Comparison of ENCODE assay signal across 10 cellular contexts in genomic region chrX:155048997-155049619, GRCh38. TPM values are rescaled to one million over a fixed set of nuclear protein-coding genes. Genes with fewer than 3 reads are reported as not detected.
A peak's percentile ranks its signal among the peaks of the same experiment; 100 is the strongest.
DNase-seq lines count a peak whose midpoint lies in the region; ATAC-seq, FAIRE-seq and TF ChIP-seq lines count a peak whose summit lies in the region.
"Had no signal": no experiment of that assay in that cellular context is flagged by ENCODE, and none has a peak within 500 bp of the region (broad histone marks: within the 10 kb centered on the region; RNA-seq: fewer than 3 reads in every experiment).

No MANE protein-coding gene starts in this region.

- H3K4me2 ChIP-seq in MM.1S (ENCODE audit: low read depth, low read length) (no peak overlapping the region), endothelial cell of umbilical vein (ENCODE audit: insufficient read depth, low read length) (no peak overlapping the region)
- H3K4me2 ChIP-seq: BLaER1 treated with 17β-estradiol and CSF1 and Interleukin-3, amounts not matched to agents 10 nM and 100 nM had no signal

- dilution Hi-C loops in endothelial cell of umbilical vein (cut with MboI; ENCODE audit: extremely low pct_ligation_motif_present, low sequenced_read_pairs) = no loop called here

- H3K9me1 ChIP-seq in endothelial cell of umbilical vein (replicated peaks; ENCODE audit: control insufficient read depth, extremely low read depth, insufficient read depth, low read length) = no peaks in the 10 kb centered on the region

- POLR2A ChIA-PET in endothelial cell of umbilical vein (lab: Charles Lee) = no interaction called here

- no peak overlapping the region for H2AFZ ChIP-seq in MM.1S (ENCODE audit: low read length)
- H2AFZ ChIP-seq in endothelial cell of umbilical vein (ENCODE audit: low read depth, low read length) = no peak overlapping the region

- H3K27me3 Mint-ChIP-seq in natural killer cell (ENCODE audit: low read depth in 2 of 2) = no peaks in the 10 kb centered on the region
- H3K27me3 Mint-ChIP-seq in stimulated activated memory B cell treated with anti-CD40 and anti-IgM and Interleukin-4, amounts not matched to agents 10 μg/mL and 1 μg/mL and 100 μg/mL, for 72 hours = no peaks in the 10 kb centered on the region
- H3K27me3 Mint-ChIP-seq: stimulated activated naive CD8-positive, alpha-beta T cell treated with anti-CD3 and anti-CD28 coated beads, Interleukin-15, Interleukin-2, amounts not matched to agents 100 ng/mL and 50 ng/mL, for 24 hours had no signal

- no peak for TF ChIP-seq POLR2A in endothelial cell of umbilical vein (IDR thresholded peaks at IDR 0.05; ENCODE audit: low read depth, low read length)

- intact Hi-C loops in endothelial cell of umbilical vein (cut with micrococcal nuclease) = no loop called here
- intact Hi-C loops in natural killer cell (cut with micrococcal nuclease) = loop anchor here (2.0 kb wide), 1 partner anchor 68 kb away; no protein-coding TSS in a partner anchor

- BruUV-seq in endothelial cell of umbilical vein (replicated peaks; lab: Mats Ljungman, UMichigan) = no TSS peak

- H3K9ac ChIP-seq in MM.1S (ENCODE audit: low read length) = no peak overlapping the region
- no peak overlapping the region for H3K9ac ChIP-seq in endothelial cell of umbilical vein (replicated peaks; ENCODE audit: extremely low read depth, insufficient read depth, low read length)
- H3K9ac ChIP-seq: BLaER1 treated with 17β-estradiol and CSF1 and Interleukin-3, amounts not matched to agents 10 nM and 100 nM had no signal

- ATAC-seq in natural killer cell (peak in 2 of 3 donors; percentile 34 to 57), GM18909 (IDR thresholded peaks at IDR 0.05; ENCODE audit: poor library complexity, unreplicated experiment) (no peak)
- no peak for ATAC-seq in stimulated activated memory B cell treated with anti-CD40 and anti-IgM and Interleukin-4, amounts not matched to agents 10 μg/mL and 1 μg/mL and 100 μg/mL, for 72 hours

- peaks cover 0 to 22% of the 10 kb centered on the region in 2 donors for H3K4me1 Mint-ChIP-seq in natural killer cell
- H3K4me1 Mint-ChIP-seq in stimulated activated memory B cell treated with anti-CD40 and anti-IgM and Interleukin-4, amounts not matched to agents 10 μg/mL and 1 μg/mL and 100 μg/mL, for 72 hours = peaks cover 4% of the 10 kb centered on the region

- no peaks in the 10 kb centered on the region for H3K36me3 Mint-ChIP-seq in natural killer cell
- H3K36me3 Mint-ChIP-seq in stimulated activated memory B cell treated with anti-CD40 and anti-IgM and Interleukin-4, amounts not matched to agents 10 μg/mL and 1 μg/mL and 100 μg/mL, for 72 hours = peaks cover 27% of the 10 kb centered on the region

- no peaks in the 10 kb centered on the region for H3K9me3 ChIP-seq in MM.1S (replicated peaks; ENCODE audit: insufficient read depth, low read length)
- no peaks in the 10 kb centered on the region for H3K9me3 ChIP-seq in endothelial cell of umbilical vein (replicated peaks; ENCODE audit: control insufficient read depth, insufficient read depth, low read length)
- H3K9me3 ChIP-seq: BLaER1 treated with 17β-estradiol and CSF1 and Interleukin-3, amounts not matched to agents 10 nM and 100 nM had no signal

- H3K4me3 Mint-ChIP-seq in natural killer cell = no peak overlapping the region
- H3K4me3 Mint-ChIP-seq in stimulated activated memory B cell treated with anti-CD40 and anti-IgM and Interleukin-4, amounts not matched to agents 10 μg/mL and 1 μg/mL and 100 μg/mL, for 72 hours = no peak overlapping the region
- H3K4me3 Mint-ChIP-seq: stimulated activated naive CD8-positive, alpha-beta T cell treated with anti-CD3 and anti-CD28 coated beads, Interleukin-15, Interleukin-2, amounts not matched to agents 100 ng/mL and 50 ng/mL, for 24 hours had no signal

- H3K4me1 ChIP-seq in MM.1S (ENCODE audit: low read length) (no peaks in the 10 kb centered on the region), endothelial cell of umbilical vein (ENCODE audit: control insufficient read depth, extremely low read depth, insufficient read depth, low read length) (no peaks in the 10 kb centered on the region)

- CTCF ChIA-PET in endothelial cell of umbilical vein (lab: Charles Lee) = interaction anchor here (0.6 to 1.6 kb wide), 9 partner anchors 9 to 132 kb away, joined by 3 to 13 read pairs (median 4); partner anchors contain the start of gene FUNDC2

- H4K20me1 ChIP-seq in MM.1S (ENCODE audit: insufficient read depth, low read length) = no peaks in the 10 kb centered on the region
- no peaks in the 10 kb centered on the region for H4K20me1 ChIP-seq in endothelial cell of umbilical vein (replicated peaks; ENCODE audit: control insufficient read depth, extremely low read depth, insufficient read depth, low read length)

- H3K9me3 Mint-ChIP-seq in natural killer cell = no peaks in the 10 kb centered on the region
- no peaks in the 10 kb centered on the region for H3K9me3 Mint-ChIP-seq in stimulated activated memory B cell treated with anti-CD40 and anti-IgM and Interleukin-4, amounts not matched to agents 10 μg/mL and 1 μg/mL and 100 μg/mL, for 72 hours
- H3K9me3 Mint-ChIP-seq: stimulated activated naive CD8-positive, alpha-beta T cell treated with anti-CD3 and anti-CD28 coated beads, Interleukin-15, Interleukin-2, amounts not matched to agents 100 ng/mL and 50 ng/mL, for 24 hours had no signal

- H3K27me3 ChIP-seq in MM.1S (replicated peaks; ENCODE audit: insufficient read depth, low read length) = no peaks in the 10 kb centered on the region
- no peaks in the 10 kb centered on the region for H3K27me3 ChIP-seq in endothelial cell of umbilical vein (ENCODE audit: control insufficient read depth in 2 of 2, insufficient read depth in 2 of 2, low read length in 2 of 2)

- peak in 2 of 3 experiments; percentile 32 to 39 for DNase-seq in NCI-H1417 (lab: John Stamatoyannopoulos, UW)
- DNase-seq in NCI-H1417 treated with DMSO at 0.1 percent for 48 hours (lab: John Stamatoyannopoulos, UW) = no peak
- no peak for DNase-seq in MM.1S
- DNase-seq in activated CD4-positive, alpha-beta T cell treated with anti-CD3 and anti-CD28 coated beads for 48 hours = peak; percentile 57
- peak; percentile 39 for DNase-seq in endothelial cell of umbilical vein (ENCODE audit: low read depth, low spot score)
- no peak for DNase-seq in natural killer cell

- TF ChIP-seq CTCF in MM.1S (IDR thresholded peaks at IDR 0.05; ENCODE audit: low read length) (peak; percentile 51), endothelial cell of umbilical vein (IDR thresholded peaks at IDR 0.05; ENCODE audit: extremely low read depth in 1 of 2, insufficient read depth in 1 of 2, low read depth in 1 of 2, low read length in 2 of 2) (peak; percentile 38 to 66), natural killer cell (IDR thresholded peaks at IDR 0.05) (peak; percentile 42)

- H3K4me3 ChIP-seq in MM.1S (ENCODE audit: low read length) (no peak overlapping the region), endothelial cell of umbilical vein (replicated peaks in 1 of 3; ENCODE audit: insufficient read depth in 1 of 3, low read depth in 1 of 3, low read length in 3 of 3) (no peak overlapping the region)
- H3K4me3 ChIP-seq: BLaER1 treated with 17β-estradiol and CSF1 and Interleukin-3, amounts not matched to agents 10 nM and 100 nM had no signal

- no peaks in the 10 kb centered on the region for H3K9me2 ChIP-seq in MM.1S (replicated peaks; ENCODE audit: insufficient read depth, low read length)

- H3K36me3 ChIP-seq in MM.1S (replicated peaks; ENCODE audit: insufficient read depth, low read length) = no peaks in the 10 kb centered on the region
- peaks cover 0 to 2% of the 10 kb centered on the region in 2 experiments for H3K36me3 ChIP-seq in endothelial cell of umbilical vein (ENCODE audit: control insufficient read depth in 2 of 2, extremely low read depth in 1 of 2, insufficient read depth in 2 of 2, low read length in 2 of 2)

- FAIRE-seq in endothelial cell of umbilical vein (lab: Jason Lieb, UNC) = no peak

- no peak overlapping the region for H3K27ac Mint-ChIP-seq in natural killer cell
- H3K27ac Mint-ChIP-seq in stimulated activated memory B cell treated with anti-CD40 and anti-IgM and Interleukin-4, amounts not matched to agents 10 μg/mL and 1 μg/mL and 100 μg/mL, for 72 hours = no peak overlapping the region
- H3K27ac Mint-ChIP-seq: stimulated activated naive CD8-positive, alpha-beta T cell treated with anti-CD3 and anti-CD28 coated beads, Interleukin-15, Interleukin-2, amounts not matched to agents 100 ng/mL and 50 ng/mL, for 24 hours had no signal

- H3F3A ChIP-seq in MM.1S (ENCODE audit: insufficient read depth, low read length) = no peaks in the 10 kb centered on the region

- H3K27ac ChIP-seq in MM.1S (ENCODE audit: low read length) (no peak overlapping the region), endothelial cell of umbilical vein (ENCODE audit: insufficient read depth, low read depth, low read length) (no peak overlapping the region)
- H3K27ac ChIP-seq: BLaER1 treated with 17β-estradiol and CSF1 and Interleukin-3, amounts not matched to agents 10 nM and 100 nM had no signal

- H3K79me2 ChIP-seq in MM.1S (ENCODE audit: low read length) (0 out of 2 replicates have a peak, but pooled peaks cover 3% of the 10 kb centered on the region), endothelial cell of umbilical vein (ENCODE audit: control insufficient read depth, insufficient read depth, low read length) (no peaks in the 10 kb centered on the region)

RNA-seq across cellular contexts. Expression of gene CMC4, which starts 21.8 kb away (rescaled TPM):
- total RNA-seq in endothelial cell of umbilical vein (3.2 and 4.3 TPM in 2 replicates), natural killer cell (1 to 10 TPM; 2.7 to 9.2 (median 5.2) TPM)
- 6.7 and 8.2 TPM in 2 replicates for polyA plus RNA-seq in endothelial cell of umbilical vein
- polyA plus RNA-seq in endothelial cell of umbilical vein (2011; cell fraction: cytosol; rRNA removed) = 9.2 and 10.7 TPM in 2 replicates
- 5.9 and 7.1 TPM in 2 replicates for polyA plus RNA-seq in endothelial cell of umbilical vein (2011; cell fraction: nucleus; rRNA removed)
- 4.0 and 5.1 TPM in 2 replicates for polyA plus RNA-seq in endothelial cell of umbilical vein (2012)
- polyA minus RNA-seq in endothelial cell of umbilical vein = 0.87 and 1.7 TPM in 2 replicates
- 1.6 TPM for polyA minus RNA-seq in endothelial cell of umbilical vein (2011; cell fraction: cytosol; rRNA and poly(A)+ RNA removed)
- polyA minus RNA-seq in endothelial cell of umbilical vein (2011; cell fraction: nucleus; rRNA and poly(A)+ RNA removed) = 0.67 and 0.91 TPM in 2 replicates

RNA-seq across cellular contexts. Expression of gene MTCP1, which starts 21.8 kb away (rescaled TPM):
- total RNA-seq in endothelial cell of umbilical vein (15.8 and 15.9 TPM in 2 replicates), natural killer cell (10 to 100 TPM; 12.1 to 17.3 (median 14.0) TPM)
- polyA plus RNA-seq in endothelial cell of umbilical vein = 1.8 and 3.1 TPM in 2 replicates
- polyA plus RNA-seq in endothelial cell of umbilical vein (2011; cell fraction: cytosol; rRNA removed) = 0.85 and 1.9 TPM in 2 replicates
- 11.1 and 13.4 TPM in 2 replicates for polyA plus RNA-seq in endothelial cell of umbilical vein (2011; cell fraction: nucleus; rRNA removed)
- 15.3 and 24.6 TPM in 2 replicates for polyA plus RNA-seq in endothelial cell of umbilical vein (2012)
- polyA minus RNA-seq in endothelial cell of umbilical vein = 1.5 and 2.2 TPM in 2 replicates
- 10.4 TPM for polyA minus RNA-seq in endothelial cell of umbilical vein (2011; cell fraction: cytosol; rRNA and poly(A)+ RNA removed)
- 3.1 and 5.4 TPM in 2 replicates for polyA minus RNA-seq in endothelial cell of umbilical vein (2011; cell fraction: nucleus; rRNA and poly(A)+ RNA removed)

RNA-seq across cellular contexts. Expression of gene BRCC3, which starts 22.2 kb away (rescaled TPM):
- 23.9 and 25.5 TPM in 2 replicates for total RNA-seq in endothelial cell of umbilical vein
- polyA plus RNA-seq in endothelial cell of umbilical vein = 9.7 and 12.4 TPM in 2 replicates
- polyA plus RNA-seq in endothelial cell of umbilical vein (2011; cell fraction: cytosol; rRNA removed) = 14.9 and 15.6 TPM in 2 replicates
- 8.1 and 12.5 TPM in 2 replicates for polyA plus RNA-seq in endothelial cell of umbilical vein (2011; cell fraction: nucleus; rRNA removed)
- polyA plus RNA-seq in endothelial cell of umbilical vein (2012) = 20.6 and 29.2 TPM in 2 replicates
- 20.7 and 28.9 TPM in 2 replicates for polyA minus RNA-seq in endothelial cell of umbilical vein
- polyA minus RNA-seq in endothelial cell of umbilical vein (2011; cell fraction: cytosol; rRNA and poly(A)+ RNA removed) = 30.3 TPM
- polyA minus RNA-seq in endothelial cell of umbilical vein (2011; cell fraction: nucleus; rRNA and poly(A)+ RNA removed) = 12.2 and 12.6 TPM in 2 replicates
- total RNA-seq in natural killer cell = 10 to 100 TPM; 15.0 to 20.8 (median 17.9) TPM

RNA-seq across cellular contexts. Expression of gene FUNDC2, which starts 22.5 kb away (rescaled TPM):
- total RNA-seq in endothelial cell of umbilical vein (53.3 TPM in 2 replicates), natural killer cell (10 to 100 TPM; 49.7 to 52.9 (median 52.1) TPM)
- polyA plus RNA-seq in endothelial cell of umbilical vein = 65.6 and 80.8 TPM in 2 replicates
- polyA plus RNA-seq in endothelial cell of umbilical vein (2011; cell fraction: cytosol; rRNA removed) = 71.1 and 87.6 TPM in 2 replicates
- polyA plus RNA-seq in endothelial cell of umbilical vein (2011; cell fraction: nucleus; rRNA removed) = 34.6 and 36.1 TPM in 2 replicates
- polyA plus RNA-seq in endothelial cell of umbilical vein (2012) = 68.5 and 75.6 TPM in 2 replicates
- 28.9 and 47.9 TPM in 2 replicates for polyA minus RNA-seq in endothelial cell of umbilical vein
- polyA minus RNA-seq in endothelial cell of umbilical vein (2011; cell fraction: cytosol; rRNA and poly(A)+ RNA removed) = 23.7 TPM
- polyA minus RNA-seq in endothelial cell of umbilical vein (2011; cell fraction: nucleus; rRNA and poly(A)+ RNA removed) = 17.1 and 21.3 TPM in 2 replicates

RNA-seq across cellular contexts. Expression of gene F8, which starts 26.6 kb away (rescaled TPM):
- total RNA-seq in endothelial cell of umbilical vein = 0.67 and 1.1 TPM in 2 replicates
- polyA plus RNA-seq in endothelial cell of umbilical vein = 0.53 and 0.62 TPM in 2 replicates
- polyA plus RNA-seq in endothelial cell of umbilical vein (2011; cell fraction: cytosol; rRNA removed) = 0.56 and 0.80 TPM in 2 replicates
- polyA plus RNA-seq in endothelial cell of umbilical vein (2011; cell fraction: nucleus; rRNA removed) = 0.36 and 0.55 TPM in 2 replicates
- polyA plus RNA-seq in endothelial cell of umbilical vein (2012) = 0.40 and 0.79 TPM in 2 replicates
- polyA minus RNA-seq in endothelial cell of umbilical vein = 1.0 and 1.2 TPM in 2 replicates
- 1.4 TPM for polyA minus RNA-seq in endothelial cell of umbilical vein (2011; cell fraction: cytosol; rRNA and poly(A)+ RNA removed)
- polyA minus RNA-seq in endothelial cell of umbilical vein (2011; cell fraction: nucleus; rRNA and poly(A)+ RNA removed) = 0.72 and 1.5 TPM in 2 replicates
- total RNA-seq in natural killer cell = 1 to 10 TPM; 1.4 to 4.6 (median 2.8) TPM

Comparison
In these comparisons a context has a peak if more than half of its experiments do, and no peak if none do; other contexts are left out.
1. DNase-seq: peak in NCI-H1417 (2 of 3), activated CD4-positive, alpha-beta T cell treated with anti-CD3 and anti-CD28 coated beads for 48 hours (single experiment) and endothelial cell of umbilical vein (single experiment); none in NCI-H1417 treated with DMSO at 0.1 percent for 48 hours (single experiment), MM.1S (single experiment) and natural killer cell (single experiment).
2. ATAC-seq: peak in natural killer cell (2 of 3); none in GM18909 (single experiment) and stimulated activated memory B cell treated with anti-CD40 and anti-IgM and Interleukin-4, amounts not matched to agents 10 μg/mL and 1 μg/mL and 100 μg/mL, for 72 hours (single experiment).
3. Peak in every context shown above with its lines, with median percentiles within 50 percentile points of each other: CTCF ChIP-seq.